Comparison of ENCODE assay signal across 23 cellular contexts in genomic region chr12:60522684-60523083, GRCh38.
DNase-seq lines count a peak whose midpoint lies in the region; ATAC-seq, FAIRE-seq and TF ChIP-seq lines count a peak whose summit lies in the region.
"Had no signal": no experiment of that assay in that cellular context is flagged by ENCODE, and none has a peak within 500 bp of the region (broad histone marks: within the 10 kb centered on the region; RNA-seq: fewer than 3 reads in every experiment).

No MANE protein-coding gene starts in this region.

- peak; percentile 14 for DNase-seq in M059J (ENCODE audit: low read depth)
- peak in 45 of 56 donors; percentile 0 to 79 (median 21) for DNase-seq in amygdala (lab: John Stamatoyannopoulos, UW)
- DNase-seq in hippocampal formation (lab: John Stamatoyannopoulos, UW) = peak; percentile 6 to 53
- DNase-seq in putamen (ENCODE audit: low spot score) = peak; percentile 43
- no peak for DNase-seq in activated gamma-delta T cell (lab: John Stamatoyannopoulos, UW)
- DNase-seq in GM12892 (ENCODE audit: insufficient read length) = no peak
- DNase-seq in mucosa of gallbladder (ENCODE audit: low spot score) = no peak
- DNase-seq: BE2C; CD4-positive, alpha-beta T cell; DND-41; GDM1; GOT3; KG1; NCI-H1092; NCI-H1694; NCI-H2107; NCI-H774; PC-9; SJCRH30 had no signal

- no peak for TF ChIP-seq POLR2A in GM12892 (IDR thresholded peaks at IDR 0.05; ENCODE audit: low read depth, low read length)

- FAIRE-seq in GM12892 (lab: Jason Lieb, UNC) = no peak
- FAIRE-seq: GM12878, GM18507, HepG2 had no signal

- ATAC-seq in esophagus mucosa = no peak
- ATAC-seq: GM12878, HepG2 had no signal

Comparison
In these comparisons a context has a peak if more than half of its experiments do, and no peak if none do; other contexts are left out.
1. DNase-seq: peak in M059J (single experiment), amygdala (45 of 56), hippocampal formation (2 of 2) and putamen (single experiment); none in activated gamma-delta T cell (single experiment), GM12892 (single experiment) and mucosa of gallbladder (single experiment).